Comparison of ENCODE assay signal across 15 cellular contexts in the genomic region with DNA sequence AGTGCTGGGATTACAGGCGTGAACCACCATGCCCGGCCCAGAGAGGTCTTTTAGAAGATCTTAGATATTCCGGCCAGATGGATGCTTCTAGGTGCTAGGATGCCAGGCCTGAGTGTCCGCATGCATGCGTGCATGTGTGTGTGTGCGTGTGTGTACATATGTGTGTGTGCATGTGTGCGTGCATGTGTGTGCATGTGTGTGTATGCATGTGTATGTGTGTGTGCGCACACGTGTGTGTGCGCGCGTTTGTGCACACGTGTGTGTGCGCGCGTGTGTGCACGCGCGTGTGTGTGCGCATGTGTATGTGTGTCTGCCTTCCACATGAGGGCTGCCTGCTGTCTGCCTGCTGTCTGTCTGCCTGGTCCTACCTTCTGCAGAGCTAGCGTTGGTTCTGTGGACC.
DNase-seq lines count a peak whose midpoint lies in the region; ATAC-seq, FAIRE-seq and TF ChIP-seq lines count a peak whose summit lies in the region.
"Had no signal": no experiment of that assay in that cellular context is flagged by ENCODE, and none has a peak within 500 bp of the region (broad histone marks: within the 10 kb centered on the region; RNA-seq: fewer than 3 reads in every experiment).

No MANE protein-coding gene starts in this region.

- H3K36me3 ChIP-seq in SK-N-MC (ENCODE audit: insufficient read depth, low read length) (no peaks in the 10 kb centered on the region), bronchial epithelial cell (ENCODE audit: control insufficient read depth, insufficient read depth, low read length) (no peaks in the 10 kb centered on the region), OCI-LY7 (ENCODE audit: insufficient read depth, low read length) (no peaks in the 10 kb centered on the region)
- H3K36me3 ChIP-seq: HAP-1 had no signal

- BruUV-seq in OCI-LY7 (replicated peaks; lab: Mats Ljungman, UMichigan) = no TSS peak

- DNase-seq in HFFc6 = no peak
- no peak for DNase-seq in SK-N-MC (ENCODE audit: low read depth, low spot score)
- DNase-seq in bronchial epithelial cell (ENCODE audit: low read depth) = no peak
- DNase-seq in osteocyte (ENCODE audit: extremely low spot score, unreplicated experiment) = no peak
- no peak for DNase-seq in activated T-cell treated with anti-CD3 and anti-CD28 coated beads, Interleukin-2, amount 50 U/mL, for 4 hours
- no peak for DNase-seq in OCI-LY7 (ENCODE audit: low spot score)
- DNase-seq: Calu3; CD8-positive, alpha-beta T cell; DMS79 treated with DMSO at 0.1 percent for 48 hours; GF-D8 had no signal

- H3K27ac Mint-ChIP-seq in HFFc6 (peak overlapping the region; percentile 55; the same call in 1 of the 2 replicates), osteocyte (ENCODE audit: unreplicated experiment) (peak overlapping the region; percentile 56)
- H3K27ac Mint-ChIP-seq: B cell; CD8-positive, alpha-beta T cell had no signal

- peak; percentile 98 for FAIRE-seq in bronchial epithelial cell (lab: Jason Lieb, UNC)
- FAIRE-seq: GM19239 had no signal

- H3K4me1 Mint-ChIP-seq in HFFc6 (ENCODE audit: low read depth) (peaks cover 6% of the 10 kb centered on the region; the same call in 1 of the 2 replicates), osteocyte (ENCODE audit: unreplicated experiment) (peaks cover 53% of the 10 kb centered on the region)
- H3K4me1 Mint-ChIP-seq in activated T-cell treated with anti-CD3 and anti-CD28 coated beads, Interleukin-2, amount 50 U/mL, for 4 hours (ENCODE audit: low read depth) = no peaks in the 10 kb centered on the region
- H3K4me1 Mint-ChIP-seq: B cell had no signal

- POLR2A ChIA-PET in OCI-LY7 (lab: Charles Lee) = interaction anchor here (0.7 kb wide), 1 partner anchor 365 kb away, joined by 3 read pairs; no protein-coding TSS in a partner anchor

- no peaks in the 10 kb centered on the region for H4K20me1 ChIP-seq in OCI-LY7 (ENCODE audit: insufficient read depth, low read length)

- H3K36me3 Mint-ChIP-seq in HFFc6 (ENCODE audit: low read depth) (peaks cover 33% of the 10 kb centered on the region), osteocyte (ENCODE audit: unreplicated experiment) (peaks cover 48% of the 10 kb centered on the region)
- no peaks in the 10 kb centered on the region for H3K36me3 Mint-ChIP-seq in activated T-cell treated with anti-CD3 and anti-CD28 coated beads, Interleukin-2, amount 50 U/mL, for 4 hours (ENCODE audit: insufficient read depth)
- H3K36me3 Mint-ChIP-seq: CD8-positive, alpha-beta T cell had no signal

- no peaks in the 10 kb centered on the region for H3K9me2 ChIP-seq in OCI-LY7 (ENCODE audit: insufficient read depth, low read length)

- no peaks in the 10 kb centered on the region for H3K4me1 ChIP-seq in OCI-LY7 (ENCODE audit: insufficient read depth, low read length, poor library complexity, severe bottlenecking)
- H3K4me1 ChIP-seq: BLaER1 treated with 17β-estradiol and CSF1 and Interleukin-3, amounts not matched to agents 10 nM and 100 nM; HAP-1 had no signal

- no peak overlapping the region for H2AFZ ChIP-seq in OCI-LY7 (ENCODE audit: low read length)

- H3K9me3 Mint-ChIP-seq in HFFc6 (no peaks in the 10 kb centered on the region), osteocyte (ENCODE audit: unreplicated experiment) (no peaks in the 10 kb centered on the region)
- no peaks in the 10 kb centered on the region for H3K9me3 Mint-ChIP-seq in activated T-cell treated with anti-CD3 and anti-CD28 coated beads, Interleukin-2, amount 50 U/mL, for 4 hours
- H3K9me3 Mint-ChIP-seq: CD8-positive, alpha-beta T cell had no signal

- H3K9me3 ChIP-seq in SK-N-MC (ENCODE audit: low read depth, low read length) (no peaks in the 10 kb centered on the region), OCI-LY7 (ENCODE audit: low read length) (no peaks in the 10 kb centered on the region)
- H3K9me3 ChIP-seq: BLaER1 treated with 17β-estradiol and CSF1 and Interleukin-3, amounts not matched to agents 10 nM and 100 nM; HAP-1 had no signal

- no peaks in the 10 kb centered on the region for H3K79me2 ChIP-seq in OCI-LY7 (ENCODE audit: insufficient read depth, low read depth, low read length)

- TF ChIP-seq CTCF in HFFc6 (IDR thresholded peaks at IDR 0.05) (no peak), bronchial epithelial cell (IDR thresholded peaks at IDR 0.05; ENCODE audit: insufficient read depth, low read length, severe bottlenecking) (no peak), osteocyte (IDR thresholded peaks at IDR 0.05) (no peak), OCI-LY7 (conservative IDR thresholded peaks at IDR 0.05; ENCODE audit: low read length) (no peak)

- H3K27ac ChIP-seq in SK-N-MC (peak overlapping the region; percentile 84; the same call in 1 of the 2 replicates), OCI-LY7 (ENCODE audit: low read depth, low read length, poor library complexity, severe bottlenecking) (no peak overlapping the region)
- H3K27ac ChIP-seq: BLaER1 treated with 17β-estradiol and CSF1 and Interleukin-3, amounts not matched to agents 10 nM and 100 nM had no signal

- intact Hi-C loops in OCI-LY7 (cut with micrococcal nuclease; ENCODE audit: unreplicated experiment) = no loop called here

- ATAC-seq in activated T-cell treated with anti-CD3 and anti-CD28 coated beads, Interleukin-2, amount 50 U/mL, for 4 hours = no peak
- no peak for ATAC-seq in HG02970 (IDR thresholded peaks at IDR 0.05; ENCODE audit: low FRiP score, unreplicated experiment)
- ATAC-seq: CD8-positive, alpha-beta T cell had no signal

- CTCF ChIA-PET in OCI-LY7 (lab: Charles Lee; ENCODE audit: unreplicated experiment) = no interaction called here

- H3K4me2 ChIP-seq in OCI-LY7 (ENCODE audit: low read length) = no peak overlapping the region
- H3K4me2 ChIP-seq: BLaER1 treated with 17β-estradiol and CSF1 and Interleukin-3, amounts not matched to agents 10 nM and 100 nM had no signal

- H3K4me3 ChIP-seq in SK-N-MC (no peak overlapping the region), bronchial epithelial cell (ENCODE audit: low read depth, low read length) (no peak overlapping the region), OCI-LY7 (ENCODE audit: low read depth, low read length, poor library complexity, severe bottlenecking) (no peak overlapping the region)
- H3K4me3 ChIP-seq: BLaER1 treated with 17β-estradiol and CSF1 and Interleukin-3, amounts not matched to agents 10 nM and 100 nM; HAP-1 had no signal

- H3K27me3 Mint-ChIP-seq in HFFc6 (ENCODE audit: insufficient read depth) = peaks cover 54% of the 10 kb centered on the region
- H3K27me3 Mint-ChIP-seq in osteocyte (ENCODE audit: unreplicated experiment) = no peaks in the 10 kb centered on the region
- H3K27me3 Mint-ChIP-seq in activated T-cell treated with anti-CD3 and anti-CD28 coated beads, Interleukin-2, amount 50 U/mL, for 4 hours (ENCODE audit: low read depth) = peaks cover 5% of the 10 kb centered on the region

- H3K9ac ChIP-seq in SK-N-MC (ENCODE audit: insufficient read length) = no peak overlapping the region
- H3K9ac ChIP-seq: BLaER1 treated with 17β-estradiol and CSF1 and Interleukin-3, amounts not matched to agents 10 nM and 100 nM had no signal

- H3K4me3 Mint-ChIP-seq in HFFc6 = no peak overlapping the region; the same call in 1 of the 2 replicates
- H3K4me3 Mint-ChIP-seq in osteocyte (ENCODE audit: unreplicated experiment) = no peak overlapping the region
- no peak overlapping the region for H3K4me3 Mint-ChIP-seq in activated T-cell treated with anti-CD3 and anti-CD28 coated beads, Interleukin-2, amount 50 U/mL, for 4 hours
- H3K4me3 Mint-ChIP-seq: B cell; CD8-positive, alpha-beta T cell had no signal

- no peaks in the 10 kb centered on the region for H3K27me3 ChIP-seq in bronchial epithelial cell (ENCODE audit: control insufficient read depth, insufficient read depth, low read length)
